1 cellular context compared by ENCODE assay signal in genomic region chr19:49443366-49444099, GRCh38.
TF ChIP-seq lines count a peak whose summit lies in the region.

No MANE protein-coding gene starts in this region.

TF ChIP-seq in K562, 482 proteins besides CTCF, POLR2A, EP300 and RAD21 (continued from another document and continues in another):
- TF ChIP-seq GATA2 (CRISPR knock-in tag; IDR thresholded peaks at IDR 0.05) (no peak), RNF2 (IDR thresholded peaks at IDR 0.05) (peak; percentile 69), HBP1 (CRISPR knock-in tag; IDR thresholded peaks at IDR 0.05) (no peak; the same call in 1 of the 2 replicates), ZNF41 (CRISPR knock-in tag; conservative IDR thresholded peaks at IDR 0.05) (peak; percentile 22; the same call in 1 of the 2 replicates), ZNF584 (CRISPR knock-in tag; IDR thresholded peaks at IDR 0.05; ENCODE audit: low read depth) (peak; percentile 68), CEBPB (tag; IDR thresholded peaks at IDR 0.05) (no peak), CEBPG (CRISPR knock-in tag; IDR thresholded peaks at IDR 0.05) (no peak), CEBPG (tag; conservative IDR thresholded peaks at IDR 0.05 in 1 of 2, IDR thresholded peaks at IDR 0.05 in 1 of 2) (no peak), POLR3G (IDR thresholded peaks at IDR 0.05; ENCODE audit: extremely low read depth, insufficient read length, insufficient replicate concordance) (no peak), RFX7 (CRISPR knock-in tag; IDR thresholded peaks at IDR 0.05) (no peak), BACH1 (tag; IDR thresholded peaks at IDR 0.05) (no peak; the same call in 1 of the 2 replicates), ZNF76 (CRISPR knock-in tag; IDR thresholded peaks at IDR 0.05; ENCODE audit: borderline replicate concordance) (0 out of 2 replicates have a peak, but pooled peaks have one; percentile 21), ZNF384 (IDR thresholded peaks at IDR 0.05; ENCODE audit: low read depth, low read length) (no peak), MEIS2 (IDR thresholded peaks at IDR 0.05; ENCODE audit: partially characterized antibody) (no peak), ZBTB34 (CRISPR knock-in tag; IDR thresholded peaks at IDR 0.05) (no peak), MAFK (IDR thresholded peaks at IDR 0.05; ENCODE audit: low read length) (no peak), ILF3 (IDR thresholded peaks at IDR 0.05; ENCODE audit: borderline replicate concordance) (no peak), ATF2 (CRISPR knock-in tag; IDR thresholded peaks at IDR 0.05) (no peak), USF1 (CRISPR knock-in tag; IDR thresholded peaks at IDR 0.05) (no peak), SAP30 (IDR thresholded peaks at IDR 0.05; ENCODE audit: borderline replicate concordance, insufficient read depth, low read depth, low read length, poor library complexity, severe bottlenecking) (peak; percentile 30), SMAD4 (CRISPR knock-in tag; conservative IDR thresholded peaks at IDR 0.05) (peak; percentile 80), GABPB2 (CRISPR knock-in tag; conservative IDR thresholded peaks at IDR 0.05) (no peak), NCOA6 (IDR thresholded peaks at IDR 0.05) (peak; percentile 76; the same call in 1 of the 2 replicates), TRIM28 (IDR thresholded peaks at IDR 0.05) (peak; percentile 37; the same call in 1 of the 2 replicates), RERE (CRISPR knock-in tag; IDR thresholded peaks at IDR 0.05; ENCODE audit: borderline replicate concordance) (peak; percentile 81; the same call in 1 of the 2 replicates), ESRRB (CRISPR knock-in tag; IDR thresholded peaks at IDR 0.05; ENCODE audit: borderline replicate concordance) (no peak), IRF2 (CRISPR knock-in tag; IDR thresholded peaks at IDR 0.05) (no peak), NELFE (IDR thresholded peaks at IDR 0.05; ENCODE audit: insufficient read depth, insufficient read length) (no peak), HMG20B (CRISPR knock-in tag; IDR thresholded peaks at IDR 0.05) (no peak), ZNF311 (CRISPR knock-in tag; IDR thresholded peaks at IDR 0.05) (no peak), HEY1 (CRISPR knock-in tag; IDR thresholded peaks at IDR 0.05; ENCODE audit: borderline replicate concordance) (no peak), MEF2A (IDR thresholded peaks at IDR 0.05; ENCODE audit: control insufficient read depth, low read depth, low read length) (no peak), ARHGAP35 (IDR thresholded peaks at IDR 0.05; ENCODE audit: partially characterized antibody) (no peak), DNMT1 (IDR thresholded peaks at IDR 0.05) (no peak), CTCFL (IDR thresholded peaks at IDR 0.05; ENCODE audit: borderline replicate concordance, insufficient read depth, low read depth, low read length, poor library complexity, severe bottlenecking) (peak; percentile 88), ZNF699 (CRISPR knock-in tag; IDR thresholded peaks at IDR 0.05; ENCODE audit: insufficient replicate concordance) (no peak), MEF2D (tag; conservative IDR thresholded peaks at IDR 0.05; ENCODE audit: low read depth) (no peak), CCNT2 (IDR thresholded peaks at IDR 0.05; ENCODE audit: borderline replicate concordance, extremely low read depth, insufficient read length, low read depth, low read length) (peak; percentile 57), ZNF274 (IDR thresholded peaks at IDR 0.05; ENCODE audit: borderline replicate concordance, low read depth, low read length) (no peak), ARNT (IDR thresholded peaks at IDR 0.05) (0 out of 4 replicates have a peak, but pooled peaks of 1 of the 2 experiments have one; percentile 29), ZNF121 (CRISPR knock-in tag; conservative IDR thresholded peaks at IDR 0.05) (no peak), YBX1 (IDR thresholded peaks at IDR 0.05) (no peak), HINFP (tag; conservative IDR thresholded peaks at IDR 0.05; ENCODE audit: low read depth) (peak; percentile 50; the same call in 1 of the 2 replicates), ZSCAN29 (IDR thresholded peaks at IDR 0.05) (no peak), CREB3L1 (IDR thresholded peaks at IDR 0.05; ENCODE audit: borderline replicate concordance, low read depth) (peak; percentile 93), DIDO1 (tag; IDR thresholded peaks at IDR 0.05; ENCODE audit: low read depth) (no peak), NR4A1 (CRISPR knock-in tag; IDR thresholded peaks at IDR 0.05) (no peak), NR4A1 (tag; IDR thresholded peaks at IDR 0.05) (0 out of 2 replicates have a peak, but pooled peaks have one; percentile 36), NR3C1 (CRISPR knock-in tag; IDR thresholded peaks at IDR 0.05) (no peak), NUFIP1 (IDR thresholded peaks at IDR 0.05; ENCODE audit: partially characterized antibody) (no peak), GTF2F1 (IDR thresholded peaks at IDR 0.05; ENCODE audit: low read depth, low read length) (no peak), SRSF3 (IDR thresholded peaks at IDR 0.05; ENCODE audit: insufficient read depth, low read length) (no peak), ZNF57 (CRISPR knock-in tag; IDR thresholded peaks at IDR 0.05) (no peak), BRD9 (IDR thresholded peaks at IDR 0.05; ENCODE audit: low read depth, partially characterized antibody) (peak; percentile 87), KLF1 (tag; IDR thresholded peaks at IDR 0.05) (no peak), ZNF655 (CRISPR knock-in tag; IDR thresholded peaks at IDR 0.05) (no peak), ZNF24 (IDR thresholded peaks at IDR 0.05) (no peak)
